14 cellular contexts compared by ENCODE assay signal in genomic region chr12:46065412-46066166, GRCh38.
DNase-seq lines count a peak whose midpoint lies in the region; ATAC-seq and TF ChIP-seq lines count a peak whose summit lies in the region.
"Had no signal": no experiment of that assay in that cellular context is flagged by ENCODE, and none has a peak within 500 bp of the region (broad histone marks: within the 10 kb centered on the region; RNA-seq: fewer than 3 reads in every experiment).

No MANE protein-coding gene starts in this region.

- DNase-seq in epithelial cell of esophagus (ENCODE audit: low read depth) (peak; percentile 54), SIG-M5 (lab: John Stamatoyannopoulos, UW) (no peak), AG08396 (ENCODE audit: low spot score) (no peak), foreskin fibroblast (no peak)
- DNase-seq in activated T-cell treated with anti-CD3 and anti-CD28 coated beads, Interleukin-2, amount 50 U/mL, for 48 hours: no peak
- DNase-seq: brain microvascular endothelial cell, NCI-H2029, transverse colon, WERI-Rb-1 had no signal

- no peak for TF ChIP-seq CTCF in epithelial cell of esophagus (IDR thresholded peaks at IDR 0.05; ENCODE audit: insufficient read depth, low read depth, low read length, missing control alignments)
- TF ChIP-seq CTCF in foreskin fibroblast (IDR thresholded peaks at IDR 0.05; ENCODE audit: low read depth, low read length): no peak

- ATAC-seq in GM19023 (IDR thresholded peaks at IDR 0.05; ENCODE audit: unreplicated experiment) (peak; percentile 62), GM21723 (IDR thresholded peaks at IDR 0.05; ENCODE audit: unreplicated experiment) (peak; percentile 66), HG03139 (IDR thresholded peaks at IDR 0.05; ENCODE audit: unreplicated experiment) (peak; percentile 89)
- ATAC-seq: HepG2 had no signal

- H3K4me3 ChIP-seq in epithelial cell of esophagus (ENCODE audit: low read length) (no peak overlapping the region), foreskin fibroblast (ENCODE audit: low read depth in 1 of 2, low read length in 2 of 2) (no peak overlapping the region)
- H3K4me3 ChIP-seq: right atrium auricular region, transverse colon had no signal
